22 cellular contexts compared by ENCODE assay signal in genomic region chr17:27222515-27222914, GRCh38.
"Had no signal": no experiment of that assay in that cellular context is flagged by ENCODE, and none has a peak within 500 bp of the region (broad histone marks: within the 10 kb centered on the region; RNA-seq: fewer than 3 reads in every experiment).

No MANE protein-coding gene starts in this region.

- ATAC-seq: effector memory CD8-positive, alpha-beta T cell; esophagus mucosa; gastrocnemius medialis; heart right ventricle; left cardiac atrium; left lung; left ventricle myocardium superior; lower lobe of right lung; naive thymus-derived CD4-positive, alpha-beta T cell had no signal

- H3K4me1 ChIP-seq: esophagus squamous epithelium, gastrocnemius medialis, left lung, lower lobe of right lung had no signal

- DNase-seq: effector CD8-positive, alpha-beta T cell; effector memory CD8-positive, alpha-beta T cell; endodermal cell; erythroblast; esophagus squamous epithelium; foreskin fibroblast; foreskin melanocyte; gastrocnemius medialis; glutamatergic neuron; head of caudate nucleus; heart right ventricle; hippocampal formation; left cardiac atrium; left lung; left ventricle myocardium superior; lower lobe of right lung; mesendoderm; midbrain; naive thymus-derived CD4-positive, alpha-beta T cell had no signal

- H3K36me3 Mint-ChIP-seq: naive thymus-derived CD4-positive, alpha-beta T cell had no signal

- H3K36me3 ChIP-seq: esophagus squamous epithelium, gastrocnemius medialis, heart right ventricle, left lung, lower lobe of right lung had no signal

- H3K9me3 Mint-ChIP-seq: effector memory CD8-positive, alpha-beta T cell had no signal

- H3K27me3 Mint-ChIP-seq: effector memory CD8-positive, alpha-beta T cell had no signal

- H3K27ac Mint-ChIP-seq: effector memory CD8-positive, alpha-beta T cell; endodermal cell; naive thymus-derived CD4-positive, alpha-beta T cell had no signal

- H3K9me3 ChIP-seq: esophagus squamous epithelium, gastrocnemius medialis, left lung, lower lobe of right lung had no signal

- H3K4me3 Mint-ChIP-seq: effector memory CD8-positive, alpha-beta T cell; endodermal cell; naive thymus-derived CD4-positive, alpha-beta T cell had no signal

- H3K4me3 ChIP-seq: coronary artery, esophagus squamous epithelium, gastrocnemius medialis, heart right ventricle, left lung, lower lobe of right lung had no signal

- H3K4me1 Mint-ChIP-seq: endodermal cell had no signal

- H3K27ac ChIP-seq: coronary artery, epithelial cell of prostate, esophagus squamous epithelium, gastrocnemius medialis, heart right ventricle, left lung, lower lobe of right lung had no signal
